Comparison of ENCODE assay signal across 5 cellular contexts in genomic region chr1:99198377-99198776, GRCh38.
"Had no signal": no experiment of that assay in that cellular context is flagged by ENCODE, and none has a peak within 500 bp of the region (broad histone marks: within the 10 kb centered on the region; RNA-seq: fewer than 3 reads in every experiment).

No MANE protein-coding gene starts in this region.

- H3K4me2 ChIP-seq: GM23338 had no signal

- H3K4me3 ChIP-seq: GM23338 had no signal

- ATAC-seq: GM23338, HepG2 had no signal

- H2AFZ ChIP-seq: GM23338 had no signal

- DNase-seq: H9, HCEC 1CT, KBM-7 had no signal
